8 cellular contexts compared by ENCODE assay signal in the genomic region with DNA sequence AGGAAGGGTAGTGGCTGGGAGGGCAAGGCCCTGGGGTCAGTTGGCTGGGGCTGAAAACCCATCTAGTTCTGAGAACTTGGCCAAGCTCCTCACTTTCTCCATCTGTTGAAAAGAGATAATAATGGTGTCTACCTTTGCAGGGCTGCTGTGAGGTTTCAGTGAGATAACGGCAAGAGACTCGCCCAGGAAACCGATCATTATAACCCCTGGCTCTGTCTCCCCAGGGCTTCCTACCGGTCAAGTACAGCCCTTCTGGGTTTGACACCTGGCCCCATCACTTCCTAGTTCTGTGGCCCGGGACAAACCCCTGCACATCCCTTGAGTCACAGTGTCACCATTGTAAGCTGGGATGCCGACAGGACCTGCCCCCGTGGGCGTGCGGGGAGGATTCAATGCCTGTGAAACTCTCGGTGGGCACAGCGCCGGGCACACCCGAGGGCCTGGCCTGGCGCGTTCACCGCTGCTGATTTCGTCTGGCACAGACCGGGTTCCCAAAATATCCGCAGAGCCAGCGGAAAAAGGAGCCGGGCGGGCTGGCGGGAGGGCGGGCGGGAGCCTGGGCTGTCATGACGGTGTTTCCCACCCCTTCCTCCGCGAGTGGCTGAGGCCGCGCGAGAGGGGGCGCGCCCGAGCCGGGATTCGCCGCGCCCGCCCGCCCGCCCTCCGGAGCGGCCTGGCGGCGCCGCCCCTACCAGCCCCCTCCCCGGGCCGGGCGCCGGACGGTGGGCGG. TPM values are rescaled to one million over a fixed set of nuclear protein-coding genes. Genes with fewer than 3 reads are reported as not detected.
DNase-seq lines count a peak whose midpoint lies in the region; ATAC-seq and TF ChIP-seq lines count a peak whose summit lies in the region.

No MANE protein-coding gene starts in this region.

- H3K4me1 ChIP-seq in parathyroid adenoma (peaks cover 18% of the 10 kb centered on the region), transverse colon (peaks cover 16 to 47% (median 35%) of the 10 kb centered on the region in 4 donors)

- H3K9me3 ChIP-seq in SU-DHL-6 (ENCODE audit: insufficient read depth, low read length) (no peaks in the 10 kb centered on the region), parathyroid adenoma (ENCODE audit: control insufficient read depth, low read length) (no peaks in the 10 kb centered on the region), transverse colon (no peaks in the 10 kb centered on the region)

- peaks cover 13% of the 10 kb centered on the region for H3F3A ChIP-seq in SU-DHL-6 (ENCODE audit: insufficient read depth)

- H2AFZ ChIP-seq in SU-DHL-6 (ENCODE audit: low read depth, low read length, severe bottlenecking) (peak overlapping the region; percentile 54), parathyroid adenoma (peak overlapping the region; percentile 97)

- peaks cover 12% of the 10 kb centered on the region for H3K79me2 ChIP-seq in SU-DHL-6 (ENCODE audit: insufficient read depth, low read length)
- H3K79me2 ChIP-seq in parathyroid adenoma = peaks cover 49% of the 10 kb centered on the region

- 0 to 2% methylated on average over 4 of the region's 52 CpGs for WGBS in transverse colon (ENCODE audit: low coverage in 1 of 2), 2 donors

- H3K4me2 ChIP-seq in SU-DHL-6 (ENCODE audit: low read depth, low read length, poor library complexity, severe bottlenecking) = peak overlapping the region; percentile 82
- H3K4me2 ChIP-seq in parathyroid adenoma (ENCODE audit: low read length) = peak overlapping the region; percentile 80

- H3K4me3 ChIP-seq in SU-DHL-6 (ENCODE audit: insufficient read depth, low read length, poor library complexity, severe bottlenecking) (peak overlapping the region; percentile 71), parathyroid adenoma (ENCODE audit: low read depth, low read length) (peak overlapping the region; percentile 58), transverse colon (peak overlapping the region; percentile 47 to 63 (median 62))

- intact Hi-C loops in cardiac septum (cut with DNase I) (loop anchor here (1.0 to 5.0 kb wide), 3 partner anchors 49 to 196 kb away; a partner anchor contains a TSS), transverse colon (cut with DNase I; ENCODE audit: low total_unique reads) (loop anchor here (2.0 kb wide), 1 partner anchor 24 kb away; a partner anchor contains a TSS)

- peak overlapping the region; percentile 76 for H3K9ac ChIP-seq in SU-DHL-6 (ENCODE audit: low read length)
- H3K9ac ChIP-seq in parathyroid adenoma = peak overlapping the region; percentile 67

- TF ChIP-seq POLR2A in transverse colon (IDR thresholded peaks at IDR 0.05) = no peak

- peak; percentile 33 for ATAC-seq in GM21423 (IDR thresholded peaks at IDR 0.05; ENCODE audit: unreplicated experiment)

- DNase-seq in Caki2 (ENCODE audit: low read depth) (peak; percentile 65), Kasumi-1 (lab: John Stamatoyannopoulos, UW) (peak; percentile 62 to 66), cardiac septum (ENCODE audit: low spot score) (peak; percentile 93), transverse colon (peak; percentile 82)
- DNase-seq in activated naive CD8-positive, alpha-beta T cell treated with anti-CD3 and anti-CD28 coated beads, Interleukin-2, amount 50 U/mL, for 16 hours (ENCODE audit: low read depth, low spot score) = peak; percentile 17

- H3K27ac ChIP-seq in SU-DHL-6 (ENCODE audit: low read depth, low read length) (peak overlapping the region; percentile 57), parathyroid adenoma (peak overlapping the region; percentile 96), transverse colon (peak overlapping the region; percentile 87 to 98 (median 90))

- in situ Hi-C loops in Caki2 (cut with HindIII; ENCODE audit: low pct_unique_long_range_greater_than_20kb, low sequenced_read_pairs) (no loop called here), transverse colon (cut with MboI; ENCODE audit: low pct_ligation_motif_present in 1 of 4, low pct_unique_long_range_greater_than_20kb in 1 of 4, low sequenced_read_pairs in 3 of 4) (no loop called here)

- no peak for TF ChIP-seq EP300 in transverse colon (IDR thresholded peaks at IDR 0.05; ENCODE audit: low read depth)

- H4K20me1 ChIP-seq in SU-DHL-6 (ENCODE audit: low read depth, low read length) = no peaks in the 10 kb centered on the region

- H3K9me2 ChIP-seq in SU-DHL-6 (replicated peaks; ENCODE audit: insufficient read depth, low read length) = no peaks in the 10 kb centered on the region

- H3K27me3 ChIP-seq in SU-DHL-6 (ENCODE audit: low read length) (no peaks in the 10 kb centered on the region), parathyroid adenoma (ENCODE audit: control insufficient read depth, insufficient read depth, low read length) (no peaks in the 10 kb centered on the region), transverse colon (no peaks in the 10 kb centered on the region)

- TF ChIP-seq CTCF in SU-DHL-6 (IDR thresholded peaks at IDR 0.05; ENCODE audit: insufficient read depth, low read length, poor library complexity, severe bottlenecking) (no peak), parathyroid adenoma (IDR thresholded peaks at IDR 0.05) (no peak), transverse colon (IDR thresholded peaks at IDR 0.05) (peak in 1 of 5 experiments; percentile 10)

- H3K36me3 ChIP-seq in SU-DHL-6 (ENCODE audit: low read length) = 0 out of 2 replicates have a peak, but pooled peaks cover 4% of the 10 kb centered on the region
- H3K36me3 ChIP-seq in parathyroid adenoma (ENCODE audit: control insufficient read depth, insufficient read depth, low read length) = no peaks in the 10 kb centered on the region
- peaks cover 0 to 23% (median 11%) of the 10 kb centered on the region in 4 donors for H3K36me3 ChIP-seq in transverse colon

RNA-seq across cellular contexts. Expression of a gene that starts 4.5 kb away (rescaled TPM):
- total RNA-seq in Caki2 (2014; rRNA removed; shearing (Covaris generic); ENCODE audit: low replicate concordance) = 39.7 and 49.1 TPM in 2 replicates
- total RNA-seq in cardiac septum = 36.4 TPM
- total RNA-seq in transverse colon = 10 to 100 TPM; 32.9 to 43.8 (median 34.4) TPM

RNA-seq across cellular contexts. Expression of a gene that starts 23.7 kb away (rescaled TPM):
- 7.6 and 9.4 TPM in 2 replicates for total RNA-seq in Caki2 (2014; rRNA removed; shearing (Covaris generic); ENCODE audit: low replicate concordance)
- 25.3 TPM for total RNA-seq in cardiac septum
- total RNA-seq in transverse colon = 10 to 100 TPM; 14.6 to 26.9 (median 23.8) TPM

RNA-seq across cellular contexts. Expression of a gene that starts 48.1 kb away (rescaled TPM):
- total RNA-seq in Caki2 (2014; rRNA removed; shearing (Covaris generic); ENCODE audit: low replicate concordance) = 3.7 and 5.6 TPM in 2 replicates
- 1.6 TPM for total RNA-seq in cardiac septum
- 1 to 10 TPM in 3 of 4 donors, under 1 TPM in 1; 0.60 to 2.7 (median 1.4) TPM for total RNA-seq in transverse colon

Comparison
In these comparisons a context has a peak if more than half of its experiments do, and no peak if none do; other contexts are left out.
1. Peak in every context shown above with its lines: DNase-seq, ATAC-seq, H3K4me3 ChIP-seq and H3K27ac ChIP-seq.
2. DNase-seq: peak in every context shown above with its lines; median percentile 93 in cardiac septum; 82 in transverse colon; 65 in Caki2; 64 in Kasumi-1; 17 in activated naive CD8-positive, alpha-beta T cell treated with anti-CD3 and anti-CD28 coated beads, Interleukin-2, amount 50 U/mL, for 16 hours.